In genomic region chr15:64864080-64864479, GRCh38 we compare ENCODE assay signal across 1 cellular context.
TF ChIP-seq lines count a peak whose summit lies in the region.

No MANE protein-coding gene starts in this region.

TF ChIP-seq in H1, 55 proteins besides CTCF, POLR2A, EP300 and RAD21:
- no peak for TF ChIP-seq NRF1 (IDR thresholded peaks at IDR 0.05; ENCODE audit: low read depth, low read length)
- no peak for TF ChIP-seq SUZ12 (IDR thresholded peaks at IDR 0.05; ENCODE audit: low read length)
- no peak for TF ChIP-seq SP4 (IDR thresholded peaks at IDR 0.05; ENCODE audit: low read length)
- no peak for TF ChIP-seq HDAC6 (IDR thresholded peaks at IDR 0.05; ENCODE audit: low read depth, low read length)
- no peak for TF ChIP-seq SRF (IDR thresholded peaks at IDR 0.05; ENCODE audit: low read depth, low read length)
- TF ChIP-seq SP2 (IDR thresholded peaks at IDR 0.05; ENCODE audit: low read length): no peak
- no peak for TF ChIP-seq TBP (IDR thresholded peaks at IDR 0.05; ENCODE audit: low read depth, low read length)
- TF ChIP-seq RNF2 (IDR thresholded peaks at IDR 0.05; ENCODE audit: borderline replicate concordance, low read depth, low read length, missing control alignments, poor library complexity, severe bottlenecking): no peak
- TF ChIP-seq CBX5 (IDR thresholded peaks at IDR 0.05; ENCODE audit: low read depth, low read length): no peak
- no peak for TF ChIP-seq GABPA (IDR thresholded peaks at IDR 0.05; ENCODE audit: borderline replicate concordance, insufficient read depth, low read length)
- no peak for TF ChIP-seq CEBPB (IDR thresholded peaks at IDR 0.05; ENCODE audit: low read depth, low read length)
- no peak for TF ChIP-seq YY1 (IDR thresholded peaks at IDR 0.05; ENCODE audit: low read depth, low read length)
- TF ChIP-seq TEAD4 (IDR thresholded peaks at IDR 0.05; ENCODE audit: low read depth, low read length): no peak
- TF ChIP-seq CHD1 (IDR thresholded peaks at IDR 0.05; ENCODE audit: low read depth, low read length): no peak
- no peak for TF ChIP-seq NANOG (IDR thresholded peaks at IDR 0.05; ENCODE audit: insufficient read depth, low read depth, low read length, poor library complexity, severe bottlenecking)
- TF ChIP-seq PHF8 (conservative IDR thresholded peaks at IDR 0.05; ENCODE audit: low read depth, low read length): no peak
